ENCODE assay signal across 13 cellular contexts in the genomic region with DNA sequence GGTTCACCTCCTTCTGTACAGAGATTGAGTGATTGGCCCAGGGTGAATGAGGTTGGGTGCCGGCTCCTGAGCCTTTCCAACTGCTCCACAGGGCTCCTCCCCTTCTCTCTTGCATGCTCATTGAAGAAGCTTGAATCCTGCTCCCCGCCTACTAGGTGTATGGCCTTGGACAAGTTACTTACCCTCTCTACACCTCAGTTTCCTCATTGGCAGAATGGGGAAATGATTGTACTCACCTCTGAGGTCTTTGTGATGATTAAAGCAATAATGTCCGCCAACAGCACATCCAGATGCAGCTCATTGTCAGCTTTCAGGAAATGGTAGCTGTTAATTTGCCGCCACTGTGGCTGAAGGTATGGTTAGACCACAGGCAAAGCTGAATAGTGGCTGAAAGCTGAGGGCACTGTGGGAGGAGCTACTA.
DNase-seq lines count a peak whose midpoint lies in the region; ATAC-seq and TF ChIP-seq lines count a peak whose summit lies in the region.
"Had no signal": no experiment of that assay in that cellular context is flagged by ENCODE, and none has a peak within 500 bp of the region (broad histone marks: within the 10 kb centered on the region; RNA-seq: fewer than 3 reads in every experiment).

No MANE protein-coding gene starts in this region.

- H3K4me3 Mint-ChIP-seq in central memory CD8-positive, alpha-beta T cell = peak overlapping the region; percentile 31
- no peak overlapping the region for H3K4me3 Mint-ChIP-seq in MCF 10A (ENCODE audit: unreplicated experiment)
- H3K4me3 Mint-ChIP-seq: memory B cell had no signal

- DNase-seq in stimulated activated CD4-positive, alpha-beta T cell treated with anti-CD3 and anti-CD28 coated beads, Interleukin-1b, Interleukin-23, amount 100 ng/mL, for 48 hours = peak; percentile 16
- no peak for DNase-seq in stimulated activated CD4-positive, alpha-beta T cell treated with anti-CD3 and anti-CD28 coated beads, Interleukin-12 subunit alpha, Interleukin-12 subunit beta, amount 100 ng/mL, for 4 hours
- DNase-seq in NOMO-1 (lab: John Stamatoyannopoulos, UW; ENCODE audit: unreplicated experiment in 2 of 2) (peak; percentile 62 to 87), MCF 10A (ENCODE audit: unreplicated experiment) (no peak), dorsolateral prefrontal cortex (no peak), SKM-1 treated with dmso at 0.1 percent for 144 hours (lab: John Stamatoyannopoulos, UW; ENCODE audit: unreplicated experiment) (no peak), dermis blood vessel endothelial cell (no peak)
- no peak for DNase-seq in central memory CD8-positive, alpha-beta T cell (ENCODE audit: low spot score in 2 of 2)
- DNase-seq: BE2C, NCI-H510A treated with DMSO at 0.1 percent for 48 hours, posterior cingulate gyrus, SHP77 had no signal

- H3K4me1 Mint-ChIP-seq in central memory CD8-positive, alpha-beta T cell = peaks cover 28% of the 10 kb centered on the region
- H3K4me1 Mint-ChIP-seq in MCF 10A (ENCODE audit: insufficient read depth, unreplicated experiment) = peaks cover 5% of the 10 kb centered on the region

- peaks cover 4% of the 10 kb centered on the region for H3K36me3 Mint-ChIP-seq in central memory CD8-positive, alpha-beta T cell (ENCODE audit: insufficient read depth)
- H3K36me3 Mint-ChIP-seq in MCF 10A (ENCODE audit: insufficient read depth, unreplicated experiment) = no peaks in the 10 kb centered on the region

- CTCF ChIA-PET in MCF 10A (lab: Yijun Ruan, JAX) = interaction anchor here (0.7 kb wide), 1 partner anchor 59 kb away, joined by 3 read pairs; no protein-coding TSS in a partner anchor

- no TSS peak for BruUV-seq in MCF 10A (replicated peaks; lab: Mats Ljungman, UMichigan)

- POLR2A ChIA-PET in MCF 10A (lab: Yijun Ruan, JAX) = interaction anchor here (1.0 kb wide), 1 partner anchor 9 kb away, joined by 3 read pairs; no protein-coding TSS in a partner anchor

- TF ChIP-seq CTCF in MCF 10A (IDR thresholded peaks at IDR 0.05; ENCODE audit: unreplicated experiment) (no peak), dorsolateral prefrontal cortex (IDR thresholded peaks at IDR 0.05 in 54 of 56, conservative IDR thresholded peaks at IDR 0.05 in 2 of 56; ENCODE audit: low read depth in 1 of 56, partially characterized antibody in 56 of 56) (no peak)

- intact Hi-C loops in MCF 10A (cut with micrococcal nuclease) = no loop called here
- intact Hi-C loops in dorsolateral prefrontal cortex (cut with DNase I) = no loop called here

- no peaks in the 10 kb centered on the region for H3K27me3 ChIP-seq in dorsolateral prefrontal cortex
- H3K27me3 ChIP-seq: BE2C had no signal

- no peaks in the 10 kb centered on the region for H3K27me3 Mint-ChIP-seq in central memory CD8-positive, alpha-beta T cell
- H3K27me3 Mint-ChIP-seq in MCF 10A (ENCODE audit: insufficient read depth, unreplicated experiment) = no peaks in the 10 kb centered on the region
- H3K27me3 Mint-ChIP-seq: memory B cell had no signal

- no peak overlapping the region for H3K27ac ChIP-seq in dorsolateral prefrontal cortex

- peak; percentile 67 for ATAC-seq in central memory CD8-positive, alpha-beta T cell (replicated peaks; ENCODE audit: extremely low read depth, poor library complexity, severe bottlenecking)

- no peaks in the 10 kb centered on the region for H3K9me3 Mint-ChIP-seq in central memory CD8-positive, alpha-beta T cell
- no peaks in the 10 kb centered on the region for H3K9me3 Mint-ChIP-seq in MCF 10A (ENCODE audit: unreplicated experiment)

- no peak overlapping the region for H3K4me3 ChIP-seq in dorsolateral prefrontal cortex

- H3K27ac Mint-ChIP-seq in central memory CD8-positive, alpha-beta T cell (ENCODE audit: low read depth) = peak overlapping the region; percentile 41
- no peak overlapping the region for H3K27ac Mint-ChIP-seq in MCF 10A (ENCODE audit: low read depth, unreplicated experiment)
- H3K27ac Mint-ChIP-seq: memory B cell had no signal

Comparison
In these comparisons a context has a peak if more than half of its experiments do, and no peak if none do; other contexts are left out.
1. DNase-seq: peak in stimulated activated CD4-positive, alpha-beta T cell treated with anti-CD3 and anti-CD28 coated beads, Interleukin-1b, Interleukin-23, amount 100 ng/mL, for 48 hours (single experiment) and NOMO-1 (2 of 2); none in stimulated activated CD4-positive, alpha-beta T cell treated with anti-CD3 and anti-CD28 coated beads, Interleukin-12 subunit alpha, Interleukin-12 subunit beta, amount 100 ng/mL, for 4 hours (single experiment), central memory CD8-positive, alpha-beta T cell (0 of 2), MCF 10A (single experiment), dorsolateral prefrontal cortex (0 of 10), SKM-1 treated with dmso at 0.1 percent for 144 hours (single experiment) and dermis blood vessel endothelial cell (single experiment).